In genomic region chr17:74369221-74369620, GRCh38 we compare ENCODE assay signal across 8 cellular contexts. TPM values are rescaled to one million over a fixed set of nuclear protein-coding genes. Genes with fewer than 3 reads are reported as not detected.
DNase-seq lines count a peak whose midpoint lies in the region; ATAC-seq, FAIRE-seq and TF ChIP-seq lines count a peak whose summit lies in the region.

No MANE protein-coding gene starts in this region.

- H3K27me3 ChIP-seq in endocrine pancreas (ENCODE audit: control insufficient read depth, insufficient read depth, low read length): no peaks in the 10 kb centered on the region

- peak overlapping the region; percentile 58 for H3K9ac ChIP-seq in endocrine pancreas (ENCODE audit: control insufficient read depth, insufficient read depth, low read length)

- FAIRE-seq in urothelium cell line (lab: Jason Lieb, UNC): no peak

- no peaks in the 10 kb centered on the region for H3K4me1 ChIP-seq in endocrine pancreas (ENCODE audit: control insufficient read depth, insufficient read depth, low read length)

- H3K27me3 Mint-ChIP-seq in activated CD4-positive, alpha-beta T cell treated with anti-CD3 and anti-CD28 coated beads, Interleukin-2, amount 10 ng/mL, durations not matched to agents 7 days and 5 days: peaks cover 1% of the 10 kb centered on the region

- POLR2A ChIA-PET in activated CD4-positive, alpha-beta T cell treated with anti-CD3 and anti-CD28 coated beads, Interleukin-2, amount 10 ng/mL, durations not matched to agents 7 days and 5 days (lab: Charles Lee): interaction anchor here (0.5 kb wide), 1 partner anchor 242 kb away, joined by 4 read pairs; no protein-coding TSS in a partner anchor

- no peaks in the 10 kb centered on the region for H3K9me3 ChIP-seq in endocrine pancreas (ENCODE audit: control insufficient read depth, low read length)

- no peak for TF ChIP-seq CTCF in NB4 (IDR thresholded peaks at IDR 0.05; ENCODE audit: low read depth, low read length)

- CTCF ChIA-PET in activated CD4-positive, alpha-beta T cell treated with anti-CD3 and anti-CD28 coated beads, Interleukin-2, amount 10 ng/mL, durations not matched to agents 7 days and 5 days (lab: Charles Lee): interaction anchor here (0.7 to 6.2 kb wide), 21 partner anchors 12 to 368 kb away, joined by 3 to 67 read pairs (median 3); partner anchors contain the start of gene RPL38

- H3K4me1 Mint-ChIP-seq in activated CD4-positive, alpha-beta T cell treated with anti-CD3 and anti-CD28 coated beads, Interleukin-2, amount 10 ng/mL, durations not matched to agents 7 days and 5 days: peaks cover 16% of the 10 kb centered on the region

- DNase-seq in NB4 (ENCODE audit: low read depth) (peak; percentile 69), urothelium cell line (ENCODE audit: low spot score) (no peak), COLO829 (ENCODE audit: low spot score) (no peak)
- peak; percentile 68 for DNase-seq in activated CD4-positive, alpha-beta T cell treated with anti-CD3 and anti-CD28 coated beads, Interleukin-2, amount 10 ng/mL, durations not matched to agents 7 days and 5 days
- peak; percentile 35 to 60 for DNase-seq in stimulated activated CD8-positive, alpha-beta memory T cell treated with anti-CD3 and anti-CD28 coated beads, Interleukin-15, amount 100 ng/mL, for 4 hours (ENCODE audit: low read depth in 2 of 2)

- H3K36me3 ChIP-seq in endocrine pancreas (ENCODE audit: control insufficient read depth, insufficient read depth, low read length): no peaks in the 10 kb centered on the region

- H3K4me3 ChIP-seq in NB4 (ENCODE audit: low read depth, low read length) (no peak overlapping the region), endocrine pancreas (ENCODE audit: control insufficient read depth, insufficient read depth, low read length) (peak overlapping the region; percentile 50)

- no peaks in the 10 kb centered on the region for H3K36me3 Mint-ChIP-seq in activated CD4-positive, alpha-beta T cell treated with anti-CD3 and anti-CD28 coated beads, Interleukin-2, amount 10 ng/mL, durations not matched to agents 7 days and 5 days (ENCODE audit: low read depth)

- no peak overlapping the region for H3K4me3 Mint-ChIP-seq in activated CD4-positive, alpha-beta T cell treated with anti-CD3 and anti-CD28 coated beads, Interleukin-2, amount 10 ng/mL, durations not matched to agents 7 days and 5 days

- H3K9me3 Mint-ChIP-seq in activated CD4-positive, alpha-beta T cell treated with anti-CD3 and anti-CD28 coated beads, Interleukin-2, amount 10 ng/mL, durations not matched to agents 7 days and 5 days: no peaks in the 10 kb centered on the region

- no peak for ATAC-seq in HG02981 (IDR thresholded peaks at IDR 0.05; ENCODE audit: unreplicated experiment)
- ATAC-seq in HG03095 (IDR thresholded peaks at IDR 0.05; ENCODE audit: unreplicated experiment): no peak

- H3K27ac Mint-ChIP-seq in activated CD4-positive, alpha-beta T cell treated with anti-CD3 and anti-CD28 coated beads, Interleukin-2, amount 10 ng/mL, durations not matched to agents 7 days and 5 days: no peak overlapping the region

- TF ChIP-seq POLR2A in NB4 (IDR thresholded peaks at IDR 0.05; ENCODE audit: extremely low read depth, insufficient read length): no peak

RNA-seq across cellular contexts. Expression of gene GPR142, which starts 1.9 kb away (rescaled TPM):
- not detected for total RNA-seq in activated CD4-positive, alpha-beta T cell treated with anti-CD3 and anti-CD28 coated beads, Interleukin-2, amount 10 ng/mL, durations not matched to agents 7 days and 5 days

RNA-seq across cellular contexts. Expression of gene BTBD17, which starts 7.6 kb away (rescaled TPM):
- total RNA-seq in activated CD4-positive, alpha-beta T cell treated with anti-CD3 and anti-CD28 coated beads, Interleukin-2, amount 10 ng/mL, durations not matched to agents 7 days and 5 days: not detected

RNA-seq across cellular contexts. Expression of gene KIF19, which starts 43.2 kb away (rescaled TPM):
- total RNA-seq in activated CD4-positive, alpha-beta T cell treated with anti-CD3 and anti-CD28 coated beads, Interleukin-2, amount 10 ng/mL, durations not matched to agents 7 days and 5 days: under 1 TPM; 0.69 to 0.79 TPM

Comparison
In these comparisons a context has a peak if more than half of its experiments do, and no peak if none do; other contexts are left out.
1. DNase-seq: peak in NB4 (single experiment), activated CD4-positive, alpha-beta T cell treated with anti-CD3 and anti-CD28 coated beads, Interleukin-2, amount 10 ng/mL, durations not matched to agents 7 days and 5 days (single experiment) and stimulated activated CD8-positive, alpha-beta memory T cell treated with anti-CD3 and anti-CD28 coated beads, Interleukin-15, amount 100 ng/mL, for 4 hours (2 of 2); none in urothelium cell line (single experiment) and COLO829 (single experiment).